Comparison of ENCODE assay signal across 1 cellular context in genomic region chr1:161198877-161199431, GRCh38.
TF ChIP-seq lines count a peak whose summit lies in the region.

Gene ADAMTS4 (minus strand): TSS chr1:161199054. CDS start chr1:161198627, 427 bp downstream.

TF ChIP-seq in IMR-90, 13 proteins besides CTCF, POLR2A, EP300 and RAD21 (continued from another document):
- TF ChIP-seq USF2 (IDR thresholded peaks at IDR 0.05; ENCODE audit: low read depth, low read length) (no peak), BHLHE40 (IDR thresholded peaks at IDR 0.05; ENCODE audit: low read depth, low read length) (no peak), MAZ (IDR thresholded peaks at IDR 0.05; ENCODE audit: borderline replicate concordance, low read depth, low read length) (no peak), MXI1 (IDR thresholded peaks at IDR 0.05; ENCODE audit: borderline replicate concordance, low read depth, low read length) (no peak), CEBPB (IDR thresholded peaks at IDR 0.05; ENCODE audit: low read depth, low read length) (no peak)
